In genomic region chr5:32473072-32473471, GRCh38 we compare ENCODE assay signal across 2 cellular contexts.
TF ChIP-seq lines count a peak whose summit lies in the region.

No MANE protein-coding gene starts in this region.

TF ChIP-seq in HepG2, 621 proteins besides CTCF, POLR2A, EP300 and RAD21:
- TF ChIP-seq ZFP1 (CRISPR knock-in tag; IDR thresholded peaks at IDR 0.05) (no peak), FLYWCH1 (CRISPR knock-in tag; IDR thresholded peaks at IDR 0.05) (no peak)

TF ChIP-seq in HEK293T, 16 proteins besides CTCF, POLR2A, EP300 and RAD21:
- TF ChIP-seq ELF4 (IDR thresholded peaks at IDR 0.05): no peak
- TF ChIP-seq PKNOX1 (IDR thresholded peaks at IDR 0.05): peak; percentile 42; the same call in 1 of the 2 replicates
